In the genomic region with DNA sequence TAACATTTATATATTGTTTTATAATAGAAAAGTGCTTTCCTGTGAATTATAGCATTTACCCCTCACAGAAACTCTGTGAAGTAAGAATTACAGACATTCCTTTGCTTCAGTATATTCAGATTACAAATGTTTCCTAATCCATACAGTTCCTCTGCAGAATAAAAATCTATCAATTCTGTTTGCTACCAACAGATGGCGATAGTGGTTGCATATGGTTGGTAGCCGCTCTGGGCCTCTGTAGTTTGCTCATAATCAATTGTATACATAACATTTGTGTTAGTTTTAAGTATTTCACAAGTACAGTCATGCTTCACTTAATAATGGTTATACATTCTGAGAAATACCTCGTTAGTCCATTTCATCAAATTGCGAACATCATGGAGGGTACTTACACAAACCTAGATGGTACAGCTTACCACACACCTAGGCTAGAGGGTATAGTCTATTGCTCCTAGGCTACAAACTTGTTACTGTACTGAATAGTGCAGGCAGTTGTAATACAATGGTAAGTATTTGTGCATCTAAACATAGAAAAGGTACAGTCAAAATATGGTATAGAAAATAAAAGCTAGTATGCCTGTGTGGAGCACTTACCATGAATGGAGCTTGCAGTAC, we compare ENCODE assay signal across 8 cellular contexts.
A peak's percentile ranks its signal among the peaks of the same experiment; 100 is the strongest.
DNase-seq lines count a peak whose midpoint lies in the region; ATAC-seq and TF ChIP-seq lines count a peak whose summit lies in the region.

No MANE protein-coding gene starts in this region.

- H3K27ac ChIP-seq in RWPE2 (ENCODE audit: poor library complexity, severe bottlenecking) = no peak overlapping the region

- H3K27me3 ChIP-seq in RWPE2 (ENCODE audit: insufficient read depth, poor library complexity, severe bottlenecking) = no peaks in the 10 kb centered on the region

- peak; percentile 38 for ATAC-seq in GM19025 (IDR thresholded peaks at IDR 0.05; ENCODE audit: low read depth, unreplicated experiment)
- peak; percentile 56 for ATAC-seq in HG03280 (IDR thresholded peaks at IDR 0.05; ENCODE audit: unreplicated experiment)
- peak; percentile 38; the same call in 1 of the 3 replicates for ATAC-seq in RWPE2 (ENCODE audit: low read depth)
- peak; percentile 66 for ATAC-seq in left lobe of liver

- intact Hi-C loops in posterior cingulate gyrus (cut with DNase I) = no loop called here

- DNase-seq in DMS 273 treated with DMSO at 0.1 percent for 48 hours (lab: John Stamatoyannopoulos, UW) (peak; percentile 33), RWPE2 (ENCODE audit: low spot score) (no peak), left lobe of liver (ENCODE audit: low spot score) (no peak), posterior cingulate gyrus (no peak), T-helper 1 cell (no peak)
- no peak for DNase-seq in activated naive CD4-positive, alpha-beta T cell treated with Interleukin-2 at 50 U/mL for 16 hours

- H3K4me3 ChIP-seq in RWPE2 (ENCODE audit: severe bottlenecking) = no peak overlapping the region

- H3K36me3 ChIP-seq in RWPE2 (ENCODE audit: low read depth) = no peaks in the 10 kb centered on the region

- TF ChIP-seq CTCF in RWPE2 (IDR thresholded peaks at IDR 0.05; ENCODE audit: poor library complexity, severe bottlenecking) = peak; percentile 72

- no peaks in the 10 kb centered on the region for H3K4me1 ChIP-seq in RWPE2 (ENCODE audit: insufficient read depth, poor library complexity, severe bottlenecking)

- H3K9me3 ChIP-seq in RWPE2 (ENCODE audit: severe bottlenecking) = no peaks in the 10 kb centered on the region
